ENCODE assay signal across 1 cellular context in the genomic region with DNA sequence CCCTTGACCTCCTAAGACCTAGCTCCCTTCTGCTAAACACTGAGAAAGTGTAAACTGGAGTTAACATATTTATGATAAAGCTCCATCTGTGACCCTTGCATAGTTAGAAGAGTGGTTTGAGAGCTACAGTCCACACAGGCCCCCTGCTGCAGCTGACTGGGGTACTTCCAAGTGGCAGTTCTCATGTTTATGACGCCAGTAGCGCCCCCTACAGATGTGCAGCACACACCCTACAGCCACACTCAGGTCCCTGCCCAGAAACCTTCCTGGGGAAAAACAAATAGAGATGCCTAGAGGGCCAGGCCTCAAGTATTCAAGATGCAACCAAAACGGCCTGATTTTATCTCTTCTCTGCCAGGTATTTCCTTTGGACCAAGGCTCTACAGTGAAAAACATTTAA.
TF ChIP-seq lines count a peak whose summit lies in the region.

No MANE protein-coding gene starts in this region.

TF ChIP-seq in GM23338, 12 proteins besides CTCF, POLR2A, EP300 and RAD21:
- no peak for TF ChIP-seq NANOG (IDR thresholded peaks at IDR 0.05; ENCODE audit: borderline replicate concordance)
- TF ChIP-seq, protein P1, sequence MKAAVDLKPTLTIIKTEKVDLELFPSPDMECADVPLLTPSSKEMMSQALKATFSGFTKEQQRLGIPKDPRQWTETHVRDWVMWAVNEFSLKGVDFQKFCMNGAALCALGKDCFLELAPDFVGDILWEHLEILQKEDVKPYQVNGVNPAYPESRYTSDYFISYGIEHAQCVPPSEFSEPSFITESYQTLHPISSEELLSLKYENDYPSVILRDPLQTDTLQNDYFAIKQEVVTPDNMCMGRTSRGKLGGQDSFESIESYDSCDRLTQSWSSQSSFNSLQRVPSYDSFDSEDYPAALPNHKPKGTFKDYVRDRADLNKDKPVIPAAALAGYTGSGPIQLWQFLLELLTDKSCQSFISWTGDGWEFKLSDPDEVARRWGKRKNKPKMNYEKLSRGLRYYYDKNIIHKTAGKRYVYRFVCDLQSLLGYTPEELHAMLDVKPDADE (IDR thresholded peaks at IDR 0.05): no peak
- TF ChIP-seq, protein P2, sequence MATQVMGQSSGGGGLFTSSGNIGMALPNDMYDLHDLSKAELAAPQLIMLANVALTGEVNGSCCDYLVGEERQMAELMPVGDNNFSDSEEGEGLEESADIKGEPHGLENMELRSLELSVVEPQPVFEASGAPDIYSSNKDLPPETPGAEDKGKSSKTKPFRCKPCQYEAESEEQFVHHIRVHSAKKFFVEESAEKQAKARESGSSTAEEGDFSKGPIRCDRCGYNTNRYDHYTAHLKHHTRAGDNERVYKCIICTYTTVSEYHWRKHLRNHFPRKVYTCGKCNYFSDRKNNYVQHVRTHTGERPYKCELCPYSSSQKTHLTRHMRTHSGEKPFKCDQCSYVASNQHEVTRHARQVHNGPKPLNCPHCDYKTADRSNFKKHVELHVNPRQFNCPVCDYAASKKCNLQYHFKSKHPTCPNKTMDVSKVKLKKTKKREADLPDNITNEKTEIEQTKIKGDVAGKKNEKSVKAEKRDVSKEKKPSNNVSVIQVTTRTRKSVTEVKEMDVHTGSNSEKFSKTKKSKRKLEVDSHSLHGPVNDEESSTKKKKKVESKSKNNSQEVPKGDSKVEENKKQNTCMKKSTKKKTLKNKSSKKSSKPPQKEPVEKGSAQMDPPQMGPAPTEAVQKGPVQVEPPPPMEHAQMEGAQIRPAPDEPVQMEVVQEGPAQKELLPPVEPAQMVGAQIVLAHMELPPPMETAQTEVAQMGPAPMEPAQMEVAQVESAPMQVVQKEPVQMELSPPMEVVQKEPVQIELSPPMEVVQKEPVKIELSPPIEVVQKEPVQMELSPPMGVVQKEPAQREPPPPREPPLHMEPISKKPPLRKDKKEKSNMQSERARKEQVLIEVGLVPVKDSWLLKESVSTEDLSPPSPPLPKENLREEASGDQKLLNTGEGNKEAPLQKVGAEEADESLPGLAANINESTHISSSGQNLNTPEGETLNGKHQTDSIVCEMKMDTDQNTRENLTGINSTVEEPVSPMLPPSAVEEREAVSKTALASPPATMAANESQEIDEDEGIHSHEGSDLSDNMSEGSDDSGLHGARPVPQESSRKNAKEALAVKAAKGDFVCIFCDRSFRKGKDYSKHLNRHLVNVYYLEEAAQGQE (IDR thresholded peaks at IDR 0.05; ENCODE audit: unreplicated experiment): no peak
- TF ChIP-seq EZH2phosphoT487 (IDR thresholded peaks at IDR 0.05; ENCODE audit: unreplicated experiment): no peak
- TF ChIP-seq, protein P3, sequence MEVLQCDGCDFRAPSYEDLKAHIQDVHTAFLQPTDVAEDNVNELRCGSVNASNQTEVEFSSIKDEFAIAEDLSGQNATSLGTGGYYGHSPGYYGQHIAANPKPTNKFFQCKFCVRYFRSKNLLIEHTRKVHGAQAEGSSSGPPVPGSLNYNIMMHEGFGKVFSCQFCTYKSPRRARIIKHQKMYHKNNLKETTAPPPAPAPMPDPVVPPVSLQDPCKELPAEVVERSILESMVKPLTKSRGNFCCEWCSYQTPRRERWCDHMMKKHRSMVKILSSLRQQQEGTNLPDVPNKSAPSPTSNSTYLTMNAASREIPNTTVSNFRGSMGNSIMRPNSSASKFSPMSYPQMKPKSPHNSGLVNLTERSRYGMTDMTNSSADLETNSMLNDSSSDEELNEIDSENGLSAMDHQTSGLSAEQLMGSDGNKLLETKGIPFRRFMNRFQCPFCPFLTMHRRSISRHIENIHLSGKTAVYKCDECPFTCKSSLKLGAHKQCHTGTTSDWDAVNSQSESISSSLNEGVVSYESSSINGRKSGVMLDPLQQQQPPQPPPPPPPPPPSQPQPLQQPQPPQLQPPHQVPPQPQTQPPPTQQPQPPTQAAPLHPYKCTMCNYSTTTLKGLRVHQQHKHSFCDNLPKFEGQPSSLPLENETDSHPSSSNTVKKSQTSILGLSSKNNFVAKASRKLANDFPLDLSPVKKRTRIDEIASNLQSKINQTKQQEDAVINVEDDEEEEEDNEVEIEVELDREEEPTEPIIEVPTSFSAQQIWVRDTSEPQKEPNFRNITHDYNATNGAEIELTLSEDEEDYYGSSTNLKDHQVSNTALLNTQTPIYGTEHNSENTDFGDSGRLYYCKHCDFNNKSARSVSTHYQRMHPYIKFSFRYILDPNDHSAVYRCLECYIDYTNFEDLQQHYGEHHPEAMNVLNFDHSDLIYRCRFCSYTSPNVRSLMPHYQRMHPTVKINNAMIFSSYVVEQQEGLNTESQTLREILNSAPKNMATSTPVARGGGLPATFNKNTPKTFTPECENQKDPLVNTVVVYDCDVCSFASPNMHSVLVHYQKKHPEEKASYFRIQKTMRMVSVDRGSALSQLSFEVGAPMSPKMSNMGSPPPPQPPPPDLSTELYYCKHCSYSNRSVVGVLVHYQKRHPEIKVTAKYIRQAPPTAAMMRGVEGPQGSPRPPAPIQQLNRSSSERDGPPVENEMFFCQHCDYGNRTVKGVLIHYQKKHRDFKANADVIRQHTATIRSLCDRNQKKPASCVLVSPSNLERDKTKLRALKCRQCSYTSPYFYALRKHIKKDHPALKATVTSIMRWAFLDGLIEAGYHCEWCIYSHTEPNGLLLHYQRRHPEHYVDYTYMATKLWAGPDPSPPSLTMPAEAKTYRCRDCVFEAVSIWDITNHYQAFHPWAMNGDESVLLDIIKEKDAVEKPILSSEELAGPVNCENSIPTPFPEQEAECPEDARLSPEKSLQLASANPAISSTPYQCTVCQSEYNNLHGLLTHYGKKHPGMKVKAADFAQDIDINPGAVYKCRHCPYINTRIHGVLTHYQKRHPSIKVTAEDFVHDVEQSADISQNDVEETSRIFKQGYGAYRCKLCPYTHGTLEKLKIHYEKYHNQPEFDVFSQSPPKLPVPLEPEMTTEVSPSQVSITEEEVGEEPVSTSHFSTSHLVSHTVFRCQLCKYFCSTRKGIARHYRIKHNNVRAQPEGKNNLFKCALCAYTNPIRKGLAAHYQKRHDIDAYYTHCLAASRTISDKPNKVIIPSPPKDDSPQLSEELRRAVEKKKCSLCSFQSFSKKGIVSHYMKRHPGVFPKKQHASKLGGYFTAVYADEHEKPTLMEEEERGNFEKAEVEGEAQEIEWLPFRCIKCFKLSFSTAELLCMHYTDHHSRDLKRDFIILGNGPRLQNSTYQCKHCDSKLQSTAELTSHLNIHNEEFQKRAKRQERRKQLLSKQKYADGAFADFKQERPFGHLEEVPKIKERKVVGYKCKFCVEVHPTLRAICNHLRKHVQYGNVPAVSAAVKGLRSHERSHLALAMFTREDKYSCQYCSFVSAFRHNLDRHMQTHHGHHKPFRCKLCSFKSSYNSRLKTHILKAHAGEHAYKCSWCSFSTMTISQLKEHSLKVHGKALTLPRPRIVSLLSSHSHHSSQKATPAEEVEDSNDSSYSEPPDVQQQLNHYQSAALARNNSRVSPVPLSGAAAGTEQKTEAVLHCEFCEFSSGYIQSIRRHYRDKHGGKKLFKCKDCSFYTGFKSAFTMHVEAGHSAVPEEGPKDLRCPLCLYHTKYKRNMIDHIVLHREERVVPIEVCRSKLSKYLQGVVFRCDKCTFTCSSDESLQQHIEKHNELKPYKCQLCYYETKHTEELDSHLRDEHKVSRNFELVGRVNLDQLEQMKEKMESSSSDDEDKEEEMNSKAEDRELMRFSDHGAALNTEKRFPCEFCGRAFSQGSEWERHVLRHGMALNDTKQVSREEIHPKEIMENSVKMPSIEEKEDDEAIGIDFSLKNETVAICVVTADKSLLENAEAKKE (CRISPR knock-in tag; IDR thresholded peaks at IDR 0.05): no peak
